Comparison of ENCODE assay signal across 8 cellular contexts in genomic region chr17:81860756-81861568, GRCh38.
DNase-seq lines count a peak whose midpoint lies in the region; ATAC-seq and TF ChIP-seq lines count a peak whose summit lies in the region.

No MANE protein-coding gene starts in this region.

- ATAC-seq in GM19025 (IDR thresholded peaks at IDR 0.05; ENCODE audit: low read depth, unreplicated experiment) (peak; percentile 77), HG03280 (IDR thresholded peaks at IDR 0.05; ENCODE audit: unreplicated experiment) (peak; percentile 80)

- TF ChIP-seq CTCF in AG09319 (IDR thresholded peaks at IDR 0.05; ENCODE audit: low read depth, low read length), result no peak

- DNase-seq in AG09319 (ENCODE audit: extremely low read depth, low read depth), result peak; percentile 100
- DNase-seq in NCI-H345 (lab: John Stamatoyannopoulos, UW), result peak; percentile 100
- peak; percentile 98 to 100 (median 100) for DNase-seq in activated CD4-positive, CD25-positive, alpha-beta regulatory T cell (lab: John Stamatoyannopoulos, UW)
- peak; percentile 100 for DNase-seq in central memory CD4-positive, alpha-beta T cell
- peak; percentile 100 for DNase-seq in inferior parietal cortex (ENCODE audit: extremely low spot score)
- peak; percentile 100 for DNase-seq in smooth muscle cell of the brain vasculature (ENCODE audit: low read depth, low spot score)

Comparison
In these comparisons a context has a peak if more than half of its experiments do, and no peak if none do; other contexts are left out.
1. Peak in every context shown above with its lines: DNase-seq and ATAC-seq.